Comparison of ENCODE assay signal across 15 cellular contexts in genomic region chr1:203661572-203661971, GRCh38. TPM values are rescaled to one million over a fixed set of nuclear protein-coding genes. Genes with fewer than 3 reads are reported as not detected.
DNase-seq lines count a peak whose midpoint lies in the region; ATAC-seq and TF ChIP-seq lines count a peak whose summit lies in the region.
"Had no signal": no experiment of that assay in that cellular context is flagged by ENCODE, and none has a peak within 500 bp of the region (broad histone marks: within the 10 kb centered on the region; RNA-seq: fewer than 3 reads in every experiment).

No MANE protein-coding gene starts in this region.

- H3K36me3 Mint-ChIP-seq in CD4-positive, CD25-positive, alpha-beta regulatory T cell: peaks cover 15% of the 10 kb centered on the region
- H3K36me3 Mint-ChIP-seq in nephron progenitor cell (ENCODE audit: low read depth): peaks cover 3% of the 10 kb centered on the region

- H3K4me1 Mint-ChIP-seq in CD4-positive, CD25-positive, alpha-beta regulatory T cell: peaks cover 7 to 69% (median 47%) of the 10 kb centered on the region in 4 donors
- H3K4me1 Mint-ChIP-seq in nephron progenitor cell: peaks cover 17% of the 10 kb centered on the region

- H3K4me1 ChIP-seq in CD4-positive, CD25-positive, alpha-beta regulatory T cell (ENCODE audit: control insufficient read depth, insufficient read depth, low read length, poor library complexity, severe bottlenecking): peaks cover 56% of the 10 kb centered on the region
- no peaks in the 10 kb centered on the region for H3K4me1 ChIP-seq in colonic mucosa
- peaks cover 46% of the 10 kb centered on the region for H3K4me1 ChIP-seq in lower lobe of right lung

- ATAC-seq in CD4-positive, CD25-positive, alpha-beta regulatory T cell (ENCODE audit: low read depth in 2 of 2): peak in 1 of 2 donors; percentile 17
- ATAC-seq in lower lobe of right lung (peak; percentile 72 to 74), GM19455 (IDR thresholded peaks at IDR 0.05; ENCODE audit: unreplicated experiment) (no peak)

- peak overlapping the region in 2 of 3 donors; percentile 67 to 90 for H3K27ac Mint-ChIP-seq in CD4-positive, CD25-positive, alpha-beta regulatory T cell
- no peak overlapping the region for H3K27ac Mint-ChIP-seq in nephron progenitor cell

- H3K9me3 Mint-ChIP-seq in CD4-positive, CD25-positive, alpha-beta regulatory T cell: no peaks in the 10 kb centered on the region
- no peaks in the 10 kb centered on the region for H3K9me3 Mint-ChIP-seq in nephron progenitor cell
- H3K9me3 Mint-ChIP-seq: activated CD4-positive, alpha-beta T cell treated with anti-CD3 and anti-CD28 coated beads, Interleukin-2, amount 10 ng/mL, durations not matched to agents 7 days and 5 days had no signal

- H3K27me3 Mint-ChIP-seq in CD4-positive, CD25-positive, alpha-beta regulatory T cell: no peaks in the 10 kb centered on the region
- H3K27me3 Mint-ChIP-seq in nephron progenitor cell (ENCODE audit: low read depth, poor library complexity): no peaks in the 10 kb centered on the region
- H3K27me3 Mint-ChIP-seq: activated CD4-positive, alpha-beta T cell treated with anti-CD3 and anti-CD28 coated beads, Interleukin-2, amount 10 ng/mL, durations not matched to agents 7 days and 5 days; activated naive CD8-positive, alpha-beta T cell had no signal

- peak overlapping the region; percentile 23 for H3K27ac ChIP-seq in CD4-positive, CD25-positive, alpha-beta regulatory T cell (ENCODE audit: insufficient read depth, low read length, poor library complexity, severe bottlenecking)
- H3K27ac ChIP-seq in colonic mucosa: no peak overlapping the region
- H3K27ac ChIP-seq in lower lobe of right lung: no peak overlapping the region

- no peaks in the 10 kb centered on the region for H3K36me3 ChIP-seq in CD4-positive, CD25-positive, alpha-beta regulatory T cell (ENCODE audit: control insufficient read depth, insufficient read depth, low read length)
- H3K36me3 ChIP-seq in colonic mucosa (no peaks in the 10 kb centered on the region), lower lobe of right lung (peaks cover 4% of the 10 kb centered on the region)

- H3K9me3 ChIP-seq in CD4-positive, CD25-positive, alpha-beta regulatory T cell (ENCODE audit: control insufficient read depth in 2 of 2, low read length in 2 of 2): no peaks in the 10 kb centered on the region
- no peaks in the 10 kb centered on the region for H3K9me3 ChIP-seq in colonic mucosa
- H3K9me3 ChIP-seq in lower lobe of right lung: no peaks in the 10 kb centered on the region

- H3K4me3 Mint-ChIP-seq in CD4-positive, CD25-positive, alpha-beta regulatory T cell: peak overlapping the region in 1 of 4 donors; percentile 16
- H3K4me3 Mint-ChIP-seq in nephron progenitor cell: no peak overlapping the region
- H3K4me3 Mint-ChIP-seq: activated CD4-positive, alpha-beta T cell treated with anti-CD3 and anti-CD28 coated beads, Interleukin-2, amount 10 ng/mL, durations not matched to agents 7 days and 5 days; activated naive CD8-positive, alpha-beta T cell had no signal

- TF ChIP-seq CTCF in colonic mucosa (IDR thresholded peaks at IDR 0.05) (no peak), lower lobe of right lung (IDR thresholded peaks at IDR 0.05) (no peak), nephron progenitor cell (IDR thresholded peaks at IDR 0.05) (no peak)

- no peak overlapping the region for H3K9ac ChIP-seq in colonic mucosa (ENCODE audit: low read depth in 2 of 2, low read length in 2 of 2)

- intact Hi-C loops in colonic mucosa (cut with DNase I): no loop called here
- intact Hi-C loops in lower lobe of right lung (cut with DNase I): no loop called here
- intact Hi-C loops in head of caudate nucleus (cut with DNase I): no loop called here

- H3K27me3 ChIP-seq in CD4-positive, CD25-positive, alpha-beta regulatory T cell (ENCODE audit: control insufficient read depth, insufficient read depth, low read length): no peaks in the 10 kb centered on the region
- no peaks in the 10 kb centered on the region for H3K27me3 ChIP-seq in colonic mucosa
- no peaks in the 10 kb centered on the region for H3K27me3 ChIP-seq in lower lobe of right lung (ENCODE audit: low read depth)

- no peak for DNase-seq in CD4-positive, CD25-positive, alpha-beta regulatory T cell
- DNase-seq in LoVo (ENCODE audit: low spot score) (peak; percentile 88), colonic mucosa (peak; percentile 67), lower lobe of right lung (no peak), head of caudate nucleus (no peak), GM03348 (ENCODE audit: low spot score) (no peak), nephron progenitor cell (no peak)
- DNase-seq: activated CD4-positive, alpha-beta T cell treated with anti-CD3 and anti-CD28 coated beads, Interleukin-2, amount 10 ng/mL, durations not matched to agents 7 days and 5 days; foreskin melanocyte; KG1; NCI-H1930; stimulated activated naive CD4-positive, alpha-beta T cell; SW 1271 had no signal

- H3K4me3 ChIP-seq in CD4-positive, CD25-positive, alpha-beta regulatory T cell (ENCODE audit: low read depth, low read length): peak overlapping the region; percentile 21
- H3K4me3 ChIP-seq in colonic mucosa (no peak overlapping the region), lower lobe of right lung (no peak overlapping the region)

RNA-seq across cellular contexts. Expression of gene ATP2B4, which starts 34.9 kb away (rescaled TPM):
- total RNA-seq in CD4-positive, CD25-positive, alpha-beta regulatory T cell: 149 TPM
- 10 to 100 TPM; 25.8 to 39.6 (median 31.7) TPM for polyA plus RNA-seq in CD4-positive, CD25-positive, alpha-beta regulatory T cell
- total RNA-seq in colonic mucosa (10 to 100 TPM; 10.5 to 57.6 TPM), lower lobe of right lung (92.3 TPM)

Comparison
In these comparisons a context has a peak if more than half of its experiments do, and no peak if none do; other contexts are left out.
1. DNase-seq: peak in LoVo (single experiment) and colonic mucosa (single experiment); none in CD4-positive, CD25-positive, alpha-beta regulatory T cell (0 of 3), lower lobe of right lung (single experiment), head of caudate nucleus (0 of 42), GM03348 (single experiment) and nephron progenitor cell (single experiment).